In genomic region chrX:132219343-132219768, GRCh38 we compare ENCODE assay signal across 1 cellular context.
TF ChIP-seq lines count a peak whose summit lies in the region.

Gene RAP2C (minus strand): TSS chrX:132219447. CDS start chrX:132217268, 2,179 bp downstream.

TF ChIP-seq in HepG2, 621 proteins besides CTCF, POLR2A, EP300 and RAD21 (continued from another document and continues in another):
- TF ChIP-seq, protein P1, sequence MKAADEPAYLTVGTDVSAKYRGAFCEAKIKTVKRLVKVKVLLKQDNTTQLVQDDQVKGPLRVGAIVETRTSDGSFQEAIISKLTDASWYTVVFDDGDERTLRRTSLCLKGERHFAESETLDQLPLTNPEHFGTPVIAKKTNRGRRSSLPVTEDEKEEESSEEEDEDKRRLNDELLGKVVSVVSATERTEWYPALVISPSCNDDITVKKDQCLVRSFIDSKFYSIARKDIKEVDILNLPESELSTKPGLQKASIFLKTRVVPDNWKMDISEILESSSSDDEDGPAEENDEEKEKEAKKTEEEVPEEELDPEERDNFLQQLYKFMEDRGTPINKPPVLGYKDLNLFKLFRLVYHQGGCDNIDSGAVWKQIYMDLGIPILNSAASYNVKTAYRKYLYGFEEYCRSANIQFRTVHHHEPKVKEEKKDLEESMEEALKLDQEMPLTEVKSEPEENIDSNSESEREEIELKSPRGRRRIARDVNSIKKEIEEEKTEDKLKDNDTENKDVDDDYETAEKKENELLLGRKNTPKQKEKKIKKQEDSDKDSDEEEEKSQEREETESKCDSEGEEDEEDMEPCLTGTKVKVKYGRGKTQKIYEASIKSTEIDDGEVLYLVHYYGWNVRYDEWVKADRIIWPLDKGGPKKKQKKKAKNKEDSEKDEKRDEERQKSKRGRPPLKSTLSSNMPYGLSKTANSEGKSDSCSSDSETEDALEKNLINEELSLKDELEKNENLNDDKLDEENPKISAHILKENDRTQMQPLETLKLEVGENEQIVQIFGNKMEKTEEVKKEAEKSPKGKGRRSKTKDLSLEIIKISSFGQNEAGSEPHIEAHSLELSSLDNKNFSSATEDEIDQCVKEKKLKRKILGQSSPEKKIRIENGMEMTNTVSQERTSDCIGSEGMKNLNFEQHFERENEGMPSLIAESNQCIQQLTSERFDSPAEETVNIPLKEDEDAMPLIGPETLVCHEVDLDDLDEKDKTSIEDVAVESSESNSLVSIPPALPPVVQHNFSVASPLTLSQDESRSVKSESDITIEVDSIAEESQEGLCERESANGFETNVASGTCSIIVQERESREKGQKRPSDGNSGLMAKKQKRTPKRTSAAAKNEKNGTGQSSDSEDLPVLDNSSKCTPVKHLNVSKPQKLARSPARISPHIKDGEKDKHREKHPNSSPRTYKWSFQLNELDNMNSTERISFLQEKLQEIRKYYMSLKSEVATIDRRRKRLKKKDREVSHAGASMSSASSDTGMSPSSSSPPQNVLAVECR (CRISPR knock-in tag; IDR thresholded peaks at IDR 0.05; ENCODE audit: borderline replicate concordance), result peak; percentile 39; the same call in 1 of the 2 replicates
- peak; percentile 42; the same call in 1 of the 2 replicates for TF ChIP-seq PHF8 (CRISPR knock-in tag; IDR thresholded peaks at IDR 0.05)
- TF ChIP-seq MYNN (CRISPR knock-in tag; IDR thresholded peaks at IDR 0.05; ENCODE audit: low read depth), result no peak
- 0 out of 4 replicates have a peak, but pooled peaks of 1 of the 2 experiments have one; percentile 38 for TF ChIP-seq KLF16 (CRISPR knock-in tag; IDR thresholded peaks at IDR 0.05)
- peak; percentile 24; the same call in 1 of the 2 replicates for TF ChIP-seq TBX2 (CRISPR knock-in tag; IDR thresholded peaks at IDR 0.05; ENCODE audit: borderline replicate concordance)
- no peak for TF ChIP-seq ZNF256 (CRISPR knock-in tag; conservative IDR thresholded peaks at IDR 0.05)
- TF ChIP-seq NRL (CRISPR knock-in tag; IDR thresholded peaks at IDR 0.05; ENCODE audit: borderline replicate concordance), result no peak
- TF ChIP-seq NCOA2 (CRISPR knock-in tag; IDR thresholded peaks at IDR 0.05), result no peak
- peak; percentile 49; the same call in 1 of the 2 replicates for TF ChIP-seq MIXL1 (CRISPR knock-in tag; IDR thresholded peaks at IDR 0.05)
- peak; percentile 27; the same call in 1 of the 2 replicates for TF ChIP-seq CBX5 (CRISPR knock-in tag; IDR thresholded peaks at IDR 0.05; ENCODE audit: borderline replicate concordance)
- no peak for TF ChIP-seq E2F1 (CRISPR knock-in tag; IDR thresholded peaks at IDR 0.05)
- TF ChIP-seq SRF (IDR thresholded peaks at IDR 0.05; ENCODE audit: low read depth, low read length), result no peak
- peak; percentile 48; the same call in 1 of the 2 replicates for TF ChIP-seq MXD4 (CRISPR knock-in tag; IDR thresholded peaks at IDR 0.05)
- TF ChIP-seq, protein P2, sequence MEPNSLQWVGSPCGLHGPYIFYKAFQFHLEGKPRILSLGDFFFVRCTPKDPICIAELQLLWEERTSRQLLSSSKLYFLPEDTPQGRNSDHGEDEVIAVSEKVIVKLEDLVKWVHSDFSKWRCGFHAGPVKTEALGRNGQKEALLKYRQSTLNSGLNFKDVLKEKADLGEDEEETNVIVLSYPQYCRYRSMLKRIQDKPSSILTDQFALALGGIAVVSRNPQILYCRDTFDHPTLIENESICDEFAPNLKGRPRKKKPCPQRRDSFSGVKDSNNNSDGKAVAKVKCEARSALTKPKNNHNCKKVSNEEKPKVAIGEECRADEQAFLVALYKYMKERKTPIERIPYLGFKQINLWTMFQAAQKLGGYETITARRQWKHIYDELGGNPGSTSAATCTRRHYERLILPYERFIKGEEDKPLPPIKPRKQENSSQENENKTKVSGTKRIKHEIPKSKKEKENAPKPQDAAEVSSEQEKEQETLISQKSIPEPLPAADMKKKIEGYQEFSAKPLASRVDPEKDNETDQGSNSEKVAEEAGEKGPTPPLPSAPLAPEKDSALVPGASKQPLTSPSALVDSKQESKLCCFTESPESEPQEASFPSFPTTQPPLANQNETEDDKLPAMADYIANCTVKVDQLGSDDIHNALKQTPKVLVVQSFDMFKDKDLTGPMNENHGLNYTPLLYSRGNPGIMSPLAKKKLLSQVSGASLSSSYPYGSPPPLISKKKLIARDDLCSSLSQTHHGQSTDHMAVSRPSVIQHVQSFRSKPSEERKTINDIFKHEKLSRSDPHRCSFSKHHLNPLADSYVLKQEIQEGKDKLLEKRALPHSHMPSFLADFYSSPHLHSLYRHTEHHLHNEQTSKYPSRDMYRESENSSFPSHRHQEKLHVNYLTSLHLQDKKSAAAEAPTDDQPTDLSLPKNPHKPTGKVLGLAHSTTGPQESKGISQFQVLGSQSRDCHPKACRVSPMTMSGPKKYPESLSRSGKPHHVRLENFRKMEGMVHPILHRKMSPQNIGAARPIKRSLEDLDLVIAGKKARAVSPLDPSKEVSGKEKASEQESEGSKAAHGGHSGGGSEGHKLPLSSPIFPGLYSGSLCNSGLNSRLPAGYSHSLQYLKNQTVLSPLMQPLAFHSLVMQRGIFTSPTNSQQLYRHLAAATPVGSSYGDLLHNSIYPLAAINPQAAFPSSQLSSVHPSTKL (CRISPR knock-in tag; IDR thresholded peaks at IDR 0.05), result peak; percentile 57; the same call in 1 of the 2 replicates
- no peak for TF ChIP-seq RFX5 (IDR thresholded peaks at IDR 0.05; ENCODE audit: low read depth, low read length)
- 0 out of 2 replicates have a peak, but pooled peaks have one; percentile 20 for TF ChIP-seq HMG20A (CRISPR knock-in tag; IDR thresholded peaks at IDR 0.05; ENCODE audit: borderline replicate concordance)
- TF ChIP-seq ELF4 (CRISPR knock-in tag; IDR thresholded peaks at IDR 0.05; ENCODE audit: borderline replicate concordance), result no peak
- TF ChIP-seq FOXA3 (CRISPR knock-in tag; IDR thresholded peaks at IDR 0.05), result no peak
- TF ChIP-seq ZBTB7A (CRISPR knock-in tag; IDR thresholded peaks at IDR 0.05), result no peak
- TF ChIP-seq, protein P3, sequence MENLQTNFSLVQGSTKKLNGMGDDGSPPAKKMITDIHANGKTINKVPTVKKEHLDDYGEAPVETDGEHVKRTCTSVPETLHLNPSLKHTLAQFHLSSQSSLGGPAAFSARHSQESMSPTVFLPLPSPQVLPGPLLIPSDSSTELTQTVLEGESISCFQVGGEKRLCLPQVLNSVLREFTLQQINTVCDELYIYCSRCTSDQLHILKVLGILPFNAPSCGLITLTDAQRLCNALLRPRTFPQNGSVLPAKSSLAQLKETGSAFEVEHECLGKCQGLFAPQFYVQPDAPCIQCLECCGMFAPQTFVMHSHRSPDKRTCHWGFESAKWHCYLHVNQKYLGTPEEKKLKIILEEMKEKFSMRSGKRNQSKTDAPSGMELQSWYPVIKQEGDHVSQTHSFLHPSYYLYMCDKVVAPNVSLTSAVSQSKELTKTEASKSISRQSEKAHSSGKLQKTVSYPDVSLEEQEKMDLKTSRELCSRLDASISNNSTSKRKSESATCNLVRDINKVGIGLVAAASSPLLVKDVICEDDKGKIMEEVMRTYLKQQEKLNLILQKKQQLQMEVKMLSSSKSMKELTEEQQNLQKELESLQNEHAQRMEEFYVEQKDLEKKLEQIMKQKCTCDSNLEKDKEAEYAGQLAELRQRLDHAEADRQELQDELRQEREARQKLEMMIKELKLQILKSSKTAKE (CRISPR knock-in tag; IDR thresholded peaks at IDR 0.05; ENCODE audit: borderline replicate concordance), result no peak
- TF ChIP-seq, protein P4, sequence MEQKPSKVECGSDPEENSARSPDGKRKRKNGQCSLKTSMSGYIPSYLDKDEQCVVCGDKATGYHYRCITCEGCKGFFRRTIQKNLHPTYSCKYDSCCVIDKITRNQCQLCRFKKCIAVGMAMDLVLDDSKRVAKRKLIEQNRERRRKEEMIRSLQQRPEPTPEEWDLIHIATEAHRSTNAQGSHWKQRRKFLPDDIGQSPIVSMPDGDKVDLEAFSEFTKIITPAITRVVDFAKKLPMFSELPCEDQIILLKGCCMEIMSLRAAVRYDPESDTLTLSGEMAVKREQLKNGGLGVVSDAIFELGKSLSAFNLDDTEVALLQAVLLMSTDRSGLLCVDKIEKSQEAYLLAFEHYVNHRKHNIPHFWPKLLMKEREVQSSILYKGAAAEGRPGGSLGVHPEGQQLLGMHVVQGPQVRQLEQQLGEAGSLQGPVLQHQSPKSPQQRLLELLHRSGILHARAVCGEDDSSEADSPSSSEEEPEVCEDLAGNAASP (CRISPR knock-in tag; IDR thresholded peaks at IDR 0.05; ENCODE audit: borderline replicate concordance), result 0 out of 2 replicates have a peak, but pooled peaks have one; percentile 56
- TF ChIP-seq FOXK1 (CRISPR knock-in tag; IDR thresholded peaks at IDR 0.05; ENCODE audit: borderline replicate concordance, low read depth), result peak; percentile 24; the same call in 1 of the 2 replicates
- TF ChIP-seq HOXA5 (CRISPR knock-in tag; IDR thresholded peaks at IDR 0.05), result 0 out of 2 replicates have a peak, but pooled peaks have one; percentile 37
- TF ChIP-seq SP4 (CRISPR knock-in tag; IDR thresholded peaks at IDR 0.05), result no peak
- TF ChIP-seq ZBTB44 (CRISPR knock-in tag; IDR thresholded peaks at IDR 0.05), result no peak
- no peak for TF ChIP-seq ZNF280D (CRISPR knock-in tag; IDR thresholded peaks at IDR 0.05)
- TF ChIP-seq HOXA3 (CRISPR knock-in tag; IDR thresholded peaks at IDR 0.05), result peak; percentile 29; the same call in 1 of the 2 replicates
- TF ChIP-seq ZFP37 (CRISPR knock-in tag; IDR thresholded peaks at IDR 0.05; ENCODE audit: borderline replicate concordance), result no peak
- peak; percentile 52; the same call in 1 of the 2 replicates for TF ChIP-seq MYC (CRISPR knock-in tag; IDR thresholded peaks at IDR 0.05; ENCODE audit: borderline replicate concordance)
- TF ChIP-seq ZNF557 (CRISPR knock-in tag; IDR thresholded peaks at IDR 0.05), result no peak
- TF ChIP-seq HMGXB4 (CRISPR knock-in tag; IDR thresholded peaks at IDR 0.05; ENCODE audit: borderline replicate concordance in 1 of 2, low read depth in 1 of 2), result peak; percentile 60 to 69; a peak in 3 of 4 replicates
- no peak for TF ChIP-seq ZNF724P (CRISPR knock-in tag; IDR thresholded peaks at IDR 0.05; ENCODE audit: borderline replicate concordance)
- TF ChIP-seq SOX5 (CRISPR knock-in tag; IDR thresholded peaks at IDR 0.05; ENCODE audit: borderline replicate concordance), result 0 out of 2 replicates have a peak, but pooled peaks have one; percentile 15
- TF ChIP-seq ZNF326 (CRISPR knock-in tag; IDR thresholded peaks at IDR 0.05; ENCODE audit: borderline replicate concordance), result no peak
